ENCODE assay signal across 8 cellular contexts in genomic region chr3:38039899-38040261, GRCh38. TPM values are rescaled to one million over a fixed set of nuclear protein-coding genes. Genes with fewer than 3 reads are reported as not detected.
DNase-seq lines count a peak whose midpoint lies in the region; ATAC-seq and TF ChIP-seq lines count a peak whose summit lies in the region.

No MANE protein-coding gene starts in this region.

- no peak for TF ChIP-seq POLR2A in body of pancreas (IDR thresholded peaks at IDR 0.05)

- peaks cover 9% of the 10 kb centered on the region for H3K4me1 ChIP-seq in body of pancreas

- 41 to 42% methylated on average over 11 of the region's 11 CpGs for WGBS in body of pancreas, 2 donors

- intact Hi-C loops in body of pancreas (cut with DNase I) = no loop called here

- peak overlapping the region in 1 of 4 donors; percentile 4 for H3K27ac ChIP-seq in body of pancreas

- ATAC-seq in GM18511 (IDR thresholded peaks at IDR 0.05; ENCODE audit: unreplicated experiment) (peak; percentile 74), HG02840 (IDR thresholded peaks at IDR 0.05; ENCODE audit: low FRiP score, unreplicated experiment) (peak; percentile 37), body of pancreas (peak; percentile 62)

- no peaks in the 10 kb centered on the region for H3K36me3 ChIP-seq in body of pancreas (replicated peaks in 1 of 2; ENCODE audit: insufficient read depth in 1 of 2, low read depth in 2 of 2)

- peaks cover 0 to 7% of the 10 kb centered on the region in 2 donors for H3K27me3 ChIP-seq in body of pancreas

- DNase-seq in RPMI8226 (peak; percentile 86), body of pancreas (peak in 3 of 4 donors; percentile 46 to 65 (median 64)), iris pigment epithelial cell (ENCODE audit: low read depth) (peak; percentile 43), NCI-H510A treated with DMSO at 0.1 percent for 48 hours (lab: John Stamatoyannopoulos, UW) (no peak), middle frontal gyrus (ENCODE audit: extremely low spot score, low spot score) (no peak)
- DNase-seq in stimulated activated CD4-positive, alpha-beta T cell treated with anti-CD3 and anti-CD28 coated beads, Interleukin-2, amount 100 ng/mL, for 48 hours = peak; percentile 18 to 25

- H3K9me3 ChIP-seq in body of pancreas = no peaks in the 10 kb centered on the region

- H3K4me3 ChIP-seq in body of pancreas = no peak overlapping the region

- peak in 4 of 7 experiments; percentile 11 to 39 (median 16) for TF ChIP-seq CTCF in body of pancreas (IDR thresholded peaks at IDR 0.05)

RNA-seq across cellular contexts. Expression of gene DLEC1, which starts 0.9 kb away (rescaled TPM):
- 1 to 10 TPM in 1 of 2 donors, under 1 TPM in 1; 0.78 to 1.3 TPM for total RNA-seq in body of pancreas

RNA-seq across cellular contexts. Expression of gene PLCD1, which starts 10.4 kb away (rescaled TPM):
- total RNA-seq in body of pancreas = 10 to 100 TPM in 1 of 2 donors, 1 to 10 TPM in 1; 7.9 to 12.2 TPM

RNA-seq across cellular contexts. Expression of gene VILL, which starts 49.3 kb away (rescaled TPM):
- 10 to 100 TPM in 1 of 2 donors, 1 to 10 TPM in 1; 3.6 to 10.4 TPM for total RNA-seq in body of pancreas

Comparison
In these comparisons a context has a peak if more than half of its experiments do, and no peak if none do; other contexts are left out.
1. DNase-seq: peak in RPMI8226 (single experiment), body of pancreas (3 of 4), iris pigment epithelial cell (single experiment) and stimulated activated CD4-positive, alpha-beta T cell treated with anti-CD3 and anti-CD28 coated beads, Interleukin-2, amount 100 ng/mL, for 48 hours (2 of 2); none in NCI-H510A treated with DMSO at 0.1 percent for 48 hours (single experiment) and middle frontal gyrus (single experiment).
2. Peak in every context shown above with its lines, with median percentiles within 50 percentile points of each other: ATAC-seq.